9 cellular contexts compared by ENCODE assay signal in genomic region chr5:172646716-172647285, GRCh38. TPM values are rescaled to one million over a fixed set of nuclear protein-coding genes. Genes with fewer than 3 reads are reported as not detected.
DNase-seq lines count a peak whose midpoint lies in the region; ATAC-seq and TF ChIP-seq lines count a peak whose summit lies in the region.
"Had no signal": no experiment of that assay in that cellular context is flagged by ENCODE, and none has a peak within 500 bp of the region (broad histone marks: within the 10 kb centered on the region; RNA-seq: fewer than 3 reads in every experiment).

No MANE protein-coding gene starts in this region.

- H3K4me1 ChIP-seq in testis = peaks cover 14% of the 10 kb centered on the region

- peak; percentile 76 for DNase-seq in HEK293T (ENCODE audit: extremely low spot score)
- no peak for DNase-seq in astrocyte of the cerebellum (ENCODE audit: low read depth)
- DNase-seq in iPS-NIHi7 (ENCODE audit: extremely low spot score) = peak; percentile 81
- peak; percentile 68 for DNase-seq in testis
- DNase-seq in activated CD8-positive, alpha-beta T cell treated with anti-CD3 and anti-CD28 coated beads, Interleukin-2, amount 10 ng/mL, durations not matched to agents 7 days and 5 days = no peak
- DNase-seq: kidney glomerular epithelial cell, NCI-H1436 had no signal

- intact Hi-C loops in testis (cut with DNase I; ENCODE audit: low total_unique reads) = no loop called here

- H3K27ac Mint-ChIP-seq in activated CD8-positive, alpha-beta T cell treated with anti-CD3 and anti-CD28 coated beads, Interleukin-2, amount 10 ng/mL, durations not matched to agents 7 days and 5 days = no peak overlapping the region

- peaks cover 18% of the 10 kb centered on the region for H3K27me3 Mint-ChIP-seq in activated CD8-positive, alpha-beta T cell treated with anti-CD3 and anti-CD28 coated beads, Interleukin-2, amount 10 ng/mL, durations not matched to agents 7 days and 5 days (ENCODE audit: low read depth)

- H3K27me3 ChIP-seq in testis = no peaks in the 10 kb centered on the region

- no peak for TF ChIP-seq POLR2A in testis (IDR thresholded peaks at IDR 0.05)

- ATAC-seq in activated CD8-positive, alpha-beta T cell treated with anti-CD3 and anti-CD28 coated beads, Interleukin-2, amount 10 ng/mL, durations not matched to agents 7 days and 5 days = no peak
- ATAC-seq in HG03097 (IDR thresholded peaks at IDR 0.05; ENCODE audit: low FRiP score, unreplicated experiment) (no peak), GM18519 (IDR thresholded peaks at IDR 0.05; ENCODE audit: low FRiP score, unreplicated experiment) (no peak)

- CTCF ChIA-PET in HEK293T (lab: Yijun Ruan, JAX) = interaction anchor here (0.6 to 1.0 kb wide), 3 partner anchors 12 to 29 kb away, joined by 3 to 6 read pairs (median 3); no protein-coding TSS in a partner anchor
- CTCF ChIA-PET in activated CD8-positive, alpha-beta T cell treated with anti-CD3 and anti-CD28 coated beads, Interleukin-2, amount 10 ng/mL, durations not matched to agents 7 days and 5 days (lab: Charles Lee) = no interaction called here

- POLR2A ChIA-PET in HEK293T (lab: Yijun Ruan, JAX) = no interaction called here
- POLR2A ChIA-PET in activated CD8-positive, alpha-beta T cell treated with anti-CD3 and anti-CD28 coated beads, Interleukin-2, amount 10 ng/mL, durations not matched to agents 7 days and 5 days (lab: Charles Lee) = interaction anchor here (0.7 kb wide), 1 partner anchor 12 kb away, joined by 7 read pairs; no protein-coding TSS in a partner anchor

- in situ Hi-C loops in astrocyte of the cerebellum (cut with HindIII; ENCODE audit: low sequenced_read_pairs) = no loop called here

- H3K27ac ChIP-seq in testis = peak overlapping the region in 1 of 2 donors; percentile 24

- H3K4me3 ChIP-seq in astrocyte of the cerebellum (ENCODE audit: low read depth, low read length) (no peak overlapping the region), testis (no peak overlapping the region)

- H3K4me3 Mint-ChIP-seq in activated CD8-positive, alpha-beta T cell treated with anti-CD3 and anti-CD28 coated beads, Interleukin-2, amount 10 ng/mL, durations not matched to agents 7 days and 5 days = no peak overlapping the region

- no peaks in the 10 kb centered on the region for H3K36me3 Mint-ChIP-seq in activated CD8-positive, alpha-beta T cell treated with anti-CD3 and anti-CD28 coated beads, Interleukin-2, amount 10 ng/mL, durations not matched to agents 7 days and 5 days (ENCODE audit: low read depth)

- H3K36me3 ChIP-seq in testis (ENCODE audit: low read depth, missing control alignments) = no peaks in the 10 kb centered on the region

- no peaks in the 10 kb centered on the region for H3K9me3 Mint-ChIP-seq in activated CD8-positive, alpha-beta T cell treated with anti-CD3 and anti-CD28 coated beads, Interleukin-2, amount 10 ng/mL, durations not matched to agents 7 days and 5 days (ENCODE audit: insufficient read depth)

- 52 to 66% methylated on average over 10 of the region's 10 CpGs for WGBS in testis, 2 donors

- TF ChIP-seq CTCF in astrocyte of the cerebellum (IDR thresholded peaks at IDR 0.05; ENCODE audit: low read depth, low read length, missing control alignments) (peak; percentile 38), testis (IDR thresholded peaks at IDR 0.05) (peak in 2 of 3 experiments; percentile 28 to 37)

- H3K4me1 Mint-ChIP-seq in activated CD8-positive, alpha-beta T cell treated with anti-CD3 and anti-CD28 coated beads, Interleukin-2, amount 10 ng/mL, durations not matched to agents 7 days and 5 days (ENCODE audit: low read depth) = no peaks in the 10 kb centered on the region

- no peaks in the 10 kb centered on the region for H3K9me3 ChIP-seq in testis

TF ChIP-seq in HEK293T, 16 proteins besides CTCF, POLR2A, EP300 and RAD21:
- TF ChIP-seq NFRKB (IDR thresholded peaks at IDR 0.05) (no peak), TARDBP (IDR thresholded peaks at IDR 0.05) (no peak), CTBP1 (IDR thresholded peaks at IDR 0.05; ENCODE audit: borderline replicate concordance) (no peak), FOXM1 (IDR thresholded peaks at IDR 0.05; ENCODE audit: borderline replicate concordance) (no peak), BHLHE40 (IDR thresholded peaks at IDR 0.05; ENCODE audit: borderline replicate concordance) (no peak), ARNT (IDR thresholded peaks at IDR 0.05) (no peak)
TF ChIP-seq in HEK293T: peak in this region for 0.

RNA-seq across cellular contexts. Expression of gene NEURL1B, which starts 5.7 kb away (rescaled TPM):
- total RNA-seq in testis = 10 to 100 TPM; 15.8 to 18.1 TPM
- 17.1 TPM for polyA plus RNA-seq in testis (ENCODE audit: insufficient read depth, low read depth, low replicate concordance)
- total RNA-seq in activated CD8-positive, alpha-beta T cell treated with anti-CD3 and anti-CD28 coated beads, Interleukin-2, amount 10 ng/mL, durations not matched to agents 7 days and 5 days = 1 to 10 TPM; 3.9 to 4.2 TPM

Comparison
In these comparisons a context has a peak if more than half of its experiments do, and no peak if none do; other contexts are left out.
1. DNase-seq: peak in HEK293T (single experiment), iPS-NIHi7 (single experiment) and testis (single experiment); none in astrocyte of the cerebellum (single experiment) and activated CD8-positive, alpha-beta T cell treated with anti-CD3 and anti-CD28 coated beads, Interleukin-2, amount 10 ng/mL, durations not matched to agents 7 days and 5 days (single experiment).